In the genomic region with DNA sequence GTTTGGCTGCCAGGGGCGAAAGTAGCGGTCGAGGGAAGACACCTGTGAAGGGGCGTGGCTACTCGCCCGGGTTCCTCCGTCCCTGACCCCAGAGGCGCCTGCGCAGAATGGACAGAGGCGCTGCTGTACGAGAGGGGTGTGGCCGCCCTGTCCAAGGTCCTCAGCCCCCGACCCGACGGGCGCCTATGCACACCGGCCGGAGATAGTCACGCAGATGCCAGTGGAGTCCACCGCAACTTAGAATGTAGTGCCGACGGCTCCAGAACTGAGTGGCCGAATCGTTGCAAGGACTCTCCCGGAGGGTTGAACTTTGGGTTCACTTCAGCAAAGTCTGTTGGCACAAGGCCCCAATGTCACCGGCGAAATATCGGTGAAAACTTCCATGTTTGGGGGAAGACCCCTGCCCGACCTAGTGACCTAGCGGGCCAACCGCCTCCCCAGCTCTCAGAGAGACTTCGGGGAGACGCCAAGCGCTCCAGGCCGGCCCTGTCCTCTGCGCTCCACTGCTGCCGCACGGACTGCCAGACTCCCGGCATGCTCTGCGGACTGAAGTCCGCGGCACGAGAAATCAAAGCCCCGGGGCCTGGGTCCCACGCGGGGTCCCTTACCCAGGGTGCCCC, we compare ENCODE assay signal across 1 cellular context.
TF ChIP-seq lines count a peak whose summit lies in the region.

No MANE protein-coding gene starts in this region.

TF ChIP-seq in HepG2, 621 proteins besides CTCF, POLR2A, EP300 and RAD21 (continued from another document and continues in another):
- TF ChIP-seq ETV5 (CRISPR knock-in tag; IDR thresholded peaks at IDR 0.05; ENCODE audit: borderline replicate concordance) = peak; percentile 66
- no peak for TF ChIP-seq PAF1 (CRISPR knock-in tag; IDR thresholded peaks at IDR 0.05)
- no peak for TF ChIP-seq GPBP1L1 (CRISPR knock-in tag; IDR thresholded peaks at IDR 0.05)
- TF ChIP-seq PHF8 (CRISPR knock-in tag; IDR thresholded peaks at IDR 0.05) = peak; percentile 97
- 0 out of 2 replicates have a peak, but pooled peaks have one; percentile 67 for TF ChIP-seq CSRNP2 (CRISPR knock-in tag; conservative IDR thresholded peaks at IDR 0.05; ENCODE audit: low read depth)
- TF ChIP-seq ZNF18 (CRISPR knock-in tag; IDR thresholded peaks at IDR 0.05; ENCODE audit: insufficient replicate concordance) = peak; percentile 90
- TF ChIP-seq NFKBIZ (CRISPR knock-in tag; IDR thresholded peaks at IDR 0.05) = no peak; the same call in 1 of the 2 replicates
- TF ChIP-seq ZBTB10 (CRISPR knock-in tag; IDR thresholded peaks at IDR 0.05; ENCODE audit: borderline replicate concordance) = peak; percentile 71; the same call in 1 of the 2 replicates
- TF ChIP-seq SIX4 (CRISPR knock-in tag; IDR thresholded peaks at IDR 0.05) = peak; percentile 12; the same call in 1 of the 2 replicates
- TF ChIP-seq NCOA2 (CRISPR knock-in tag; IDR thresholded peaks at IDR 0.05) = peak; percentile 83
- peak; percentile 100 for TF ChIP-seq CAMTA2 (CRISPR knock-in tag; IDR thresholded peaks at IDR 0.05; ENCODE audit: borderline replicate concordance)
- no peak for TF ChIP-seq NR0B2 (CRISPR knock-in tag; IDR thresholded peaks at IDR 0.05)
- TF ChIP-seq, protein P1, sequence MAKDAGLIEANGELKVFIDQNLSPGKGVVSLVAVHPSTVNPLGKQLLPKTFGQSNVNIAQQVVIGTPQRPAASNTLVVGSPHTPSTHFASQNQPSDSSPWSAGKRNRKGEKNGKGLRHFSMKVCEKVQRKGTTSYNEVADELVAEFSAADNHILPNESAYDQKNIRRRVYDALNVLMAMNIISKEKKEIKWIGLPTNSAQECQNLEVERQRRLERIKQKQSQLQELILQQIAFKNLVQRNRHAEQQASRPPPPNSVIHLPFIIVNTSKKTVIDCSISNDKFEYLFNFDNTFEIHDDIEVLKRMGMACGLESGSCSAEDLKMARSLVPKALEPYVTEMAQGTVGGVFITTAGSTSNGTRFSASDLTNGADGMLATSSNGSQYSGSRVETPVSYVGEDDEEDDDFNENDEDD (CRISPR knock-in tag; IDR thresholded peaks at IDR 0.05; ENCODE audit: borderline replicate concordance) = peak; percentile 88
- peak; percentile 85 for TF ChIP-seq MYC (CRISPR knock-in tag; IDR thresholded peaks at IDR 0.05; ENCODE audit: borderline replicate concordance)
- TF ChIP-seq JUN (CRISPR knock-in tag; IDR thresholded peaks at IDR 0.05) = peak; percentile 82
- TF ChIP-seq, protein P2, sequence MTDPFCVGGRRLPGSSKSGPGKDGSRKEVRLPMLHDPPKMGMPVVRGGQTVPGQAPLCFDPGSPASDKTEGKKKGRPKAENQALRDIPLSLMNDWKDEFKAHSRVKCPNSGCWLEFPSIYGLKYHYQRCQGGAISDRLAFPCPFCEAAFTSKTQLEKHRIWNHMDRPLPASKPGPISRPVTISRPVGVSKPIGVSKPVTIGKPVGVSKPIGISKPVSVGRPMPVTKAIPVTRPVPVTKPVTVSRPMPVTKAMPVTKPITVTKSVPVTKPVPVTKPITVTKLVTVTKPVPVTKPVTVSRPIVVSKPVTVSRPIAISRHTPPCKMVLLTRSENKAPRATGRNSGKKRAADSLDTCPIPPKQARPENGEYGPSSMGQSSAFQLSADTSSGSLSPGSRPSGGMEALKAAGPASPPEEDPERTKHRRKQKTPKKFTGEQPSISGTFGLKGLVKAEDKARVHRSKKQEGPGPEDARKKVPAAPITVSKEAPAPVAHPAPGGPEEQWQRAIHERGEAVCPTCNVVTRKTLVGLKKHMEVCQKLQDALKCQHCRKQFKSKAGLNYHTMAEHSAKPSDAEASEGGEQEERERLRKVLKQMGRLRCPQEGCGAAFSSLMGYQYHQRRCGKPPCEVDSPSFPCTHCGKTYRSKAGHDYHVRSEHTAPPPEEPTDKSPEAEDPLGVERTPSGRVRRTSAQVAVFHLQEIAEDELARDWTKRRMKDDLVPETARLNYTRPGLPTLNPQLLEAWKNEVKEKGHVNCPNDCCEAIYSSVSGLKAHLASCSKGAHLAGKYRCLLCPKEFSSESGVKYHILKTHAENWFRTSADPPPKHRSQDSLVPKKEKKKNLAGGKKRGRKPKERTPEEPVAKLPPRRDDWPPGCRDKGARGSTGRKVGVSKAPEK (CRISPR knock-in tag; IDR thresholded peaks at IDR 0.05; ENCODE audit: borderline replicate concordance) = peak; percentile 29
- peak; percentile 75; the same call in 1 of the 2 replicates for TF ChIP-seq KDM5A (IDR thresholded peaks at IDR 0.05; ENCODE audit: borderline replicate concordance, low read length)
- TF ChIP-seq ZNF33A (CRISPR knock-in tag; IDR thresholded peaks at IDR 0.05; ENCODE audit: borderline replicate concordance) = no peak; the same call in 1 of the 2 replicates
- no peak; the same call in none of the 2 replicates for TF ChIP-seq SETDB1 (CRISPR knock-in tag; IDR thresholded peaks at IDR 0.05; ENCODE audit: borderline replicate concordance)
- TF ChIP-seq CHD2 (IDR thresholded peaks at IDR 0.05; ENCODE audit: low read depth, low read length) = no peak
- peak; percentile 70; the same call in 1 of the 2 replicates for TF ChIP-seq GZF1 (CRISPR knock-in tag; IDR thresholded peaks at IDR 0.05)
- peak; percentile 89 for TF ChIP-seq ZNF264 (CRISPR knock-in tag; IDR thresholded peaks at IDR 0.05)
- TF ChIP-seq ARID5B (CRISPR knock-in tag; IDR thresholded peaks at IDR 0.05) = peak; percentile 85
- peak; percentile 98 for TF ChIP-seq ZNF550 (CRISPR knock-in tag; IDR thresholded peaks at IDR 0.05; ENCODE audit: borderline replicate concordance)
- TF ChIP-seq HDAC1 (CRISPR knock-in tag; IDR thresholded peaks at IDR 0.05) = peak; percentile 97
- no peak; the same call in none of the 2 replicates for TF ChIP-seq ZNF30 (CRISPR knock-in tag; IDR thresholded peaks at IDR 0.05)
- TF ChIP-seq ZSCAN22 (CRISPR knock-in tag; IDR thresholded peaks at IDR 0.05) = peak; percentile 63; the same call in 1 of the 2 replicates
- peak; percentile 91 for TF ChIP-seq U2AF1 (optimal IDR thresholded peaks at IDR 0.05; ENCODE audit: low read depth, low read length)
- peak; percentile 95 for TF ChIP-seq ZNF513 (CRISPR knock-in tag; conservative IDR thresholded peaks at IDR 0.05)
- peak; percentile 82; the same call in 1 of the 2 replicates for TF ChIP-seq ZNF484 (CRISPR knock-in tag; IDR thresholded peaks at IDR 0.05; ENCODE audit: borderline replicate concordance, low read depth)
- peak; percentile 81 for TF ChIP-seq ERF (CRISPR knock-in tag; IDR thresholded peaks at IDR 0.05)
